In genomic region chr3:197171481-197172067, GRCh38 we compare ENCODE assay signal across 1 cellular context.
A peak's percentile ranks its signal among the peaks of the same experiment; 100 is the strongest.
TF ChIP-seq lines count a peak whose summit lies in the region.

No MANE protein-coding gene starts in this region.

TF ChIP-seq in SK-N-SH treated with all-trans-retinoic acid at 6 μM for 48 hours, 23 proteins besides CTCF, POLR2A, EP300 and RAD21 (continued from another document):
- TF ChIP-seq, protein P1, sequence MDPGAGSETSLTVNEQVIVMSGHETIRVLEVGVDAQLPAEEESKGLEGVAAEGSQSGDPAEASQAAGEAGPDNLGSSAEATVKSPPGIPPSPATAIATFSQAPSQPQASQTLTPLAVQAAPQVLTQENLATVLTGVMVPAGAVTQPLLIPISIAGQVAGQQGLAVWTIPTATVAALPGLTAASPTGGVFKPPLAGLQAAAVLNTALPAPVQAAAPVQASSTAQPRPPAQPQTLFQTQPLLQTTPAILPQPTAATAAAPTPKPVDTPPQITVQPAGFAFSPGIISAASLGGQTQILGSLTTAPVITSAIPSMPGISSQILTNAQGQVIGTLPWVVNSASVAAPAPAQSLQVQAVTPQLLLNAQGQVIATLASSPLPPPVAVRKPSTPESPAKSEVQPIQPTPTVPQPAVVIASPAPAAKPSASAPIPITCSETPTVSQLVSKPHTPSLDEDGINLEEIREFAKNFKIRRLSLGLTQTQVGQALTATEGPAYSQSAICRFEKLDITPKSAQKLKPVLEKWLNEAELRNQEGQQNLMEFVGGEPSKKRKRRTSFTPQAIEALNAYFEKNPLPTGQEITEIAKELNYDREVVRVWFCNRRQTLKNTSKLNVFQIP (CRISPR knock-in tag; IDR thresholded peaks at IDR 0.05; ENCODE audit: borderline replicate concordance, low read depth), result no peak
- TF ChIP-seq ESRRG (CRISPR knock-in tag; IDR thresholded peaks at IDR 0.05) (0 out of 2 replicates have a peak, but pooled peaks have one; percentile 28), GLIS3 (CRISPR knock-in tag; IDR thresholded peaks at IDR 0.05) (no peak)
